ENCODE assay signal across 12 cellular contexts in genomic region chr2:236572482-236572881, GRCh38. TPM values are rescaled to one million over a fixed set of nuclear protein-coding genes. Genes with fewer than 3 reads are reported as not detected.
DNase-seq lines count a peak whose midpoint lies in the region; ATAC-seq and TF ChIP-seq lines count a peak whose summit lies in the region.
"Had no signal": no experiment of that assay in that cellular context is flagged by ENCODE, and none has a peak within 500 bp of the region (broad histone marks: within the 10 kb centered on the region; RNA-seq: fewer than 3 reads in every experiment).

No MANE protein-coding gene starts in this region.

- H3K36me3 ChIP-seq in Peyer's patch = no peaks in the 10 kb centered on the region
- H3K36me3 ChIP-seq in esophagus muscularis mucosa = no peaks in the 10 kb centered on the region
- H3K36me3 ChIP-seq in muscle layer of duodenum (ENCODE audit: control insufficient read depth in 1 of 2, insufficient read depth in 2 of 2, low read length in 2 of 2) = no peaks in the 10 kb centered on the region
- H3K36me3 ChIP-seq in thyroid gland = no peaks in the 10 kb centered on the region

- no peaks in the 10 kb centered on the region for H3K9me3 ChIP-seq in Peyer's patch
- no peaks in the 10 kb centered on the region for H3K9me3 ChIP-seq in esophagus muscularis mucosa
- H3K9me3 ChIP-seq in muscle layer of duodenum (ENCODE audit: control insufficient read depth in 1 of 2, low read length in 2 of 2) = no peaks in the 10 kb centered on the region
- H3K9me3 ChIP-seq in thyroid gland = no peaks in the 10 kb centered on the region

- ATAC-seq in GM18867 (IDR thresholded peaks at IDR 0.05; ENCODE audit: unreplicated experiment) = no peak
- no peak for ATAC-seq in GM18907 (IDR thresholded peaks at IDR 0.05; ENCODE audit: unreplicated experiment)
- ATAC-seq: activated CD4-positive, alpha-beta T cell treated with anti-CD3 and anti-CD28 coated beads for 36 hours; SK-N-SH treated with all-trans-retinoic acid at 6 μM for 48 hours had no signal

- 57% methylated on average over 9 of the region's 9 CpGs for WGBS in esophagus muscularis mucosa
- 17 to 25% methylated on average over 5 to 7 of the region's 9 CpGs for WGBS in thyroid gland, 2 donors

- TF ChIP-seq POLR2A in Peyer's patch (IDR thresholded peaks at IDR 0.05) (no peak), esophagus muscularis mucosa (IDR thresholded peaks at IDR 0.05; ENCODE audit: low read depth) (no peak), thyroid gland (IDR thresholded peaks at IDR 0.05) (peak in 1 of 2 donors; percentile 30)

- intact Hi-C loops in esophagus muscularis mucosa (cut with DNase I) (no loop called here), thyroid gland (cut with DNase I) (loop anchor here (10.0 kb wide), 2 partner anchors 92 to 172 kb away; no protein-coding TSS in a partner anchor)

- H3K4me3 ChIP-seq in Peyer's patch (peak overlapping the region in 2 of 4 donors; percentile 57 to 60), esophagus muscularis mucosa (peak overlapping the region; percentile 58 to 63 (median 60)), muscle layer of duodenum (ENCODE audit: low read depth in 1 of 2, low read length in 2 of 2) (peak overlapping the region; percentile 56 to 61), thyroid gland (replicated peaks in 1 of 3) (peak overlapping the region in 2 of 3 donors; percentile 1 to 36)

- H3K27ac ChIP-seq in Peyer's patch = peak overlapping the region in 3 of 4 donors; percentile 7 to 88 (median 62)
- H3K27ac ChIP-seq in esophagus muscularis mucosa (replicated peaks in 1 of 4) = peak overlapping the region; percentile 86 to 93 (median 86)
- H3K27ac ChIP-seq in muscle layer of duodenum (ENCODE audit: low read length) = peak overlapping the region; percentile 61
- peak overlapping the region; percentile 91 to 97 (median 96) for H3K27ac ChIP-seq in thyroid gland

- DNase-seq in Peyer's patch = no peak
- no peak for DNase-seq in esophagus muscularis mucosa (ENCODE audit: extremely low spot score)
- DNase-seq in thyroid gland = peak; percentile 54 to 60
- DNase-seq in nucleus accumbens (lab: John Stamatoyannopoulos, UW) = no peak
- DNase-seq in dedifferentiated amniotic fluid mesenchymal stem cell (ENCODE audit: extremely low spot score) = no peak
- DNase-seq: activated CD4-positive, alpha-beta T cell treated with anti-CD3 and anti-CD28 coated beads for 36 hours; cortex of kidney; NCI-H345 had no signal

- H3K27me3 ChIP-seq in Peyer's patch (no peaks in the 10 kb centered on the region), esophagus muscularis mucosa (peaks cover 0 to 8% (median 0%) of the 10 kb centered on the region in 4 donors), muscle layer of duodenum (ENCODE audit: low read depth, low read length) (no peaks in the 10 kb centered on the region), thyroid gland (no peaks in the 10 kb centered on the region)

- TF ChIP-seq EP300 in esophagus muscularis mucosa (IDR thresholded peaks at IDR 0.05) = no peak

- TF ChIP-seq CTCF in Peyer's patch (IDR thresholded peaks at IDR 0.05) = no peak
- TF ChIP-seq CTCF in esophagus muscularis mucosa (IDR thresholded peaks at IDR 0.05) = no peak
- no peak for TF ChIP-seq CTCF in thyroid gland (IDR thresholded peaks at IDR 0.05)

- peaks cover 0 to 28% (median 6%) of the 10 kb centered on the region in 4 donors for H3K4me1 ChIP-seq in Peyer's patch
- H3K4me1 ChIP-seq in esophagus muscularis mucosa = peaks cover 50 to 90% (median 79%) of the 10 kb centered on the region in 4 donors
- H3K4me1 ChIP-seq in muscle layer of duodenum (ENCODE audit: control insufficient read depth in 1 of 2, insufficient read depth in 2 of 2, low read length in 2 of 2) = peaks cover 0 to 16% of the 10 kb centered on the region in 2 donors
- peaks cover 57 to 61% of the 10 kb centered on the region in 2 donors for H3K4me1 ChIP-seq in thyroid gland

RNA-seq across cellular contexts. Expression of gene ACKR3, which starts 2.9 kb away (rescaled TPM):
- 10 to 100 TPM in 3 of 4 donors, 1 to 10 TPM in 1; 6.3 to 49.5 (median 22.2) TPM for total RNA-seq in Peyer's patch
- 10 to 100 TPM; 24.9 to 52.9 (median 51.0) TPM for total RNA-seq in esophagus muscularis mucosa
- total RNA-seq in thyroid gland = 10 to 100 TPM; 32.2 to 68.5 (median 54.8) TPM

Comparison
In these comparisons a context has a peak if more than half of its experiments do, and no peak if none do; other contexts are left out.
1. DNase-seq: peak in thyroid gland (2 of 2); none in Peyer's patch (0 of 3), esophagus muscularis mucosa (single experiment), nucleus accumbens (0 of 56) and dedifferentiated amniotic fluid mesenchymal stem cell (single experiment).
2. Peak in every context shown above with its lines, with median percentiles within 50 percentile points of each other: H3K27ac ChIP-seq.